ENCODE assay signal across 12 cellular contexts in genomic region chr22:48947636-48948035, GRCh38.
DNase-seq lines count a peak whose midpoint lies in the region; ATAC-seq and TF ChIP-seq lines count a peak whose summit lies in the region.
"Had no signal": no experiment of that assay in that cellular context is flagged by ENCODE, and none has a peak within 500 bp of the region (broad histone marks: within the 10 kb centered on the region; RNA-seq: fewer than 3 reads in every experiment).

No MANE protein-coding gene starts in this region.

- H3K4me3 ChIP-seq in right cardiac atrium (ENCODE audit: low read length) (no peak overlapping the region), esophagus muscularis mucosa (no peak overlapping the region)
- H3K4me3 ChIP-seq: GM12878, GM23248 had no signal

- DNase-seq in cardiac septum (ENCODE audit: low spot score) (peak; percentile 15), right cardiac atrium (no peak), esophagus muscularis mucosa (ENCODE audit: extremely low spot score) (peak; percentile 79), mesenteric fat pad (ENCODE audit: low spot score) (peak; percentile 41), ureter (ENCODE audit: low spot score) (peak; percentile 29), HT-29 (ENCODE audit: low spot score) (no peak)
- DNase-seq: C1 segment of cervical spinal cord, DMS79, GM23248 had no signal

- WGBS in right cardiac atrium: 77% methylated on average over 5 of the region's 5 CpGs
- WGBS in esophagus muscularis mucosa: 82% methylated on average over 5 of the region's 5 CpGs

- TF ChIP-seq EP300 in esophagus muscularis mucosa (IDR thresholded peaks at IDR 0.05): no peak

- no peak for TF ChIP-seq CTCF in esophagus muscularis mucosa (IDR thresholded peaks at IDR 0.05)

- ATAC-seq in right cardiac atrium (no peak), GM18858 (IDR thresholded peaks at IDR 0.05; ENCODE audit: unreplicated experiment) (no peak)
- ATAC-seq: GM12878, HepG2 had no signal

- H3K27ac ChIP-seq in right cardiac atrium (ENCODE audit: low read length) (no peak overlapping the region), esophagus muscularis mucosa (replicated peaks in 1 of 4) (no peak overlapping the region)
- H3K27ac ChIP-seq: GM23248 had no signal

- no peaks in the 10 kb centered on the region for H3K4me1 ChIP-seq in right cardiac atrium (ENCODE audit: control insufficient read depth, insufficient read depth, low read length)
- no peaks in the 10 kb centered on the region for H3K4me1 ChIP-seq in esophagus muscularis mucosa

- no peaks in the 10 kb centered on the region for H3K36me3 ChIP-seq in esophagus muscularis mucosa

- H3K9me3 ChIP-seq in right cardiac atrium (ENCODE audit: control insufficient read depth, low read length) (no peaks in the 10 kb centered on the region), esophagus muscularis mucosa (no peaks in the 10 kb centered on the region)

- intact Hi-C loops in cardiac septum (cut with DNase I) (no loop called here), right cardiac atrium (cut with DNase I) (no loop called here), esophagus muscularis mucosa (cut with DNase I) (no loop called here)

- no peak for TF ChIP-seq POLR2A in esophagus muscularis mucosa (IDR thresholded peaks at IDR 0.05; ENCODE audit: low read depth)

- no peaks in the 10 kb centered on the region for H3K27me3 ChIP-seq in right cardiac atrium (ENCODE audit: control insufficient read depth, insufficient read depth)
- peaks cover 0 to 39% (median 0%) of the 10 kb centered on the region in 4 donors for H3K27me3 ChIP-seq in esophagus muscularis mucosa

Comparison
In these comparisons a context has a peak if more than half of its experiments do, and no peak if none do; other contexts are left out.
1. DNase-seq: peak in cardiac septum (single experiment), esophagus muscularis mucosa (single experiment), mesenteric fat pad (single experiment) and ureter (single experiment); none in right cardiac atrium (0 of 3) and HT-29 (single experiment).